ENCODE assay signal across 19 cellular contexts in genomic region chr15:69491051-69491505, GRCh38. TPM values are rescaled to one million over a fixed set of nuclear protein-coding genes. Genes with fewer than 3 reads are reported as not detected.
DNase-seq lines count a peak whose midpoint lies in the region; ATAC-seq and TF ChIP-seq lines count a peak whose summit lies in the region.
"Had no signal": no experiment of that assay in that cellular context is flagged by ENCODE, and none has a peak within 500 bp of the region (broad histone marks: within the 10 kb centered on the region; RNA-seq: fewer than 3 reads in every experiment).

No MANE protein-coding gene starts in this region.

- TF ChIP-seq POLR2A in gastrocnemius medialis (IDR thresholded peaks at IDR 0.05) = no peak

- H3K27me3 ChIP-seq in GM23248 (replicated peaks; ENCODE audit: insufficient read depth) (0 out of 2 replicates have a peak, but pooled peaks cover 5% of the 10 kb centered on the region), layer of hippocampus (ENCODE audit: control insufficient read depth, insufficient read depth, low read length) (no peaks in the 10 kb centered on the region), gastrocnemius medialis (no peaks in the 10 kb centered on the region)
- H3K27me3 ChIP-seq: BLaER1 had no signal

- no peak overlapping the region for H3K4me2 ChIP-seq in GM23248 (ENCODE audit: unreplicated experiment)
- H3K4me2 ChIP-seq: BLaER1, GM23338 had no signal

- intact Hi-C loops in gastrocnemius medialis (cut with DNase I; ENCODE audit: low total_unique reads) = no loop called here

- ATAC-seq in gastrocnemius medialis = peak; percentile 96 to 97
- ATAC-seq: GM23338, natural killer cell had no signal

- H3K9me2 ChIP-seq in GM23248 (ENCODE audit: insufficient read depth) = no peaks in the 10 kb centered on the region

- H3K4me1 ChIP-seq in GM23248 (ENCODE audit: insufficient read depth) (no peaks in the 10 kb centered on the region), gastrocnemius medialis (peaks cover 4 to 7% of the 10 kb centered on the region in 2 donors)
- H3K4me1 ChIP-seq: BLaER1 had no signal

- H3K27ac ChIP-seq in GM23248 (no peak overlapping the region), layer of hippocampus (ENCODE audit: low read depth, low read length) (peak overlapping the region; percentile 15), gastrocnemius medialis (peak overlapping the region; percentile 30 to 59 (median 56))
- H3K27ac ChIP-seq: BLaER1 had no signal

- H3K4me3 ChIP-seq in GM23248 = no peak overlapping the region
- no peak overlapping the region for H3K4me3 ChIP-seq in gastrocnemius medialis
- H3K4me3 ChIP-seq: BLaER1, GM23338 had no signal

- in situ Hi-C loops in GM23248 (cut with MboI) = no loop called here
- in situ Hi-C loops in gastrocnemius medialis (cut with MboI; ENCODE audit: low sequenced_read_pairs in 4 of 4) = no loop called here

- no peaks in the 10 kb centered on the region for H3K79me2 ChIP-seq in GM23248 (ENCODE audit: insufficient read depth)

- H3K36me3 ChIP-seq in GM23248 (ENCODE audit: low read depth) = no peaks in the 10 kb centered on the region
- H3K36me3 ChIP-seq in gastrocnemius medialis = no peaks in the 10 kb centered on the region
- H3K36me3 ChIP-seq: BLaER1 had no signal

- no peak overlapping the region for H2AFZ ChIP-seq in GM23248
- H2AFZ ChIP-seq: GM23338 had no signal

- peak; percentile 43 for DNase-seq in GM23248
- peak; percentile 74 for DNase-seq in astrocyte of the hippocampus (ENCODE audit: low read depth, low spot score)
- peak; percentile 68 to 85 for DNase-seq in gastrocnemius medialis
- DNase-seq in OCI-M1 (lab: John Stamatoyannopoulos, UW) = no peak
- no peak for DNase-seq in SIG-M5 (lab: John Stamatoyannopoulos, UW)
- no peak for DNase-seq in activated CD8-positive, alpha-beta memory T cell treated with anti-CD3 and anti-CD28 coated beads for 24 hours
- DNase-seq in NCI-H748 treated with DMSO at 0.1 percent for 48 hours (lab: John Stamatoyannopoulos, UW) = no peak
- DNase-seq: activated CD4-positive, CD25-positive, alpha-beta regulatory T cell treated with anti-CD3 and anti-CD28 coated beads, Interleukin-2, amount 50 U/mL, for 72 hours; activated T-cell treated with anti-CD3 and anti-CD28 coated beads for 4 hours; DMS53; kidney glomerular epithelial cell; natural killer cell; NCI-H1694 treated with DMSO at 0.1 percent for 48 hours; NCI-H69; RPMI8226; stimulated activated CD4-positive, alpha-beta T cell treated with anti-CD3 and anti-CD28 coated beads, Interleukin-4, amount 100 ng/mL, for 24 hours had no signal

- H4K20me1 ChIP-seq in GM23248 (ENCODE audit: insufficient read depth) = no peaks in the 10 kb centered on the region
- H4K20me1 ChIP-seq: BLaER1 had no signal

- WGBS in GM23248 (ENCODE audit: low coverage in 1 of 2, low lambda C conversion rate in 2 of 2, missing lambda C conversion rate in 2 of 2), 2 experiments = 0 to 3% methylated on average over 3 of the region's 3 CpGs

- TF ChIP-seq CTCF in gastrocnemius medialis (IDR thresholded peaks at IDR 0.05 in 4 of 5, conservative IDR thresholded peaks at IDR 0.05 in 1 of 5) = no peak

- no peak overlapping the region for H3K9ac ChIP-seq in GM23248
- H3K9ac ChIP-seq: BLaER1 had no signal

- H3K9me3 ChIP-seq in GM23248 (ENCODE audit: low read depth) (no peaks in the 10 kb centered on the region), gastrocnemius medialis (no peaks in the 10 kb centered on the region)

- H3F3A ChIP-seq in GM23248 (ENCODE audit: insufficient read depth) = 0 out of 2 replicates have a peak, but pooled peaks cover 2% of the 10 kb centered on the region

RNA-seq across cellular contexts. Expression of gene RPLP1, which starts 38.5 kb away (rescaled TPM):
- total RNA-seq in GM23248 (2014; rRNA removed; shearing (Covaris generic)) = 167 and 172 TPM in 2 replicates
- 952 and 963 TPM in 2 replicates for polyA plus RNA-seq in GM23248 (2016; fragmentation: Nextera tagmentation; extraction: Ambion mirVana)
- total RNA-seq in gastrocnemius medialis = 1,000 to 10,000 TPM in 1 of 4 donors, 100 to 1,000 TPM in 3; 849 to 1,174 (median 925) TPM

Comparison
In these comparisons a context has a peak if more than half of its experiments do, and no peak if none do; other contexts are left out.
1. DNase-seq: peak in GM23248 (single experiment), astrocyte of the hippocampus (single experiment) and gastrocnemius medialis (2 of 2); none in OCI-M1 (single experiment), SIG-M5 (single experiment), activated CD8-positive, alpha-beta memory T cell treated with anti-CD3 and anti-CD28 coated beads for 24 hours (single experiment) and NCI-H748 treated with DMSO at 0.1 percent for 48 hours (single experiment).